ENCODE assay signal across 9 cellular contexts in genomic region chr1:59025898-59026426, GRCh38.
A peak's percentile ranks its signal among the peaks of the same experiment; 100 is the strongest.
DNase-seq lines count a peak whose midpoint lies in the region; ATAC-seq and TF ChIP-seq lines count a peak whose summit lies in the region.
"Had no signal": no experiment of that assay in that cellular context is flagged by ENCODE, and none has a peak within 500 bp of the region (broad histone marks: within the 10 kb centered on the region; RNA-seq: fewer than 3 reads in every experiment).

No MANE protein-coding gene starts in this region.

- no peaks in the 10 kb centered on the region for H3K36me3 ChIP-seq in GM06990 (ENCODE audit: control insufficient read depth, insufficient read depth, low read length)
- H3K36me3 ChIP-seq in hepatocyte (replicated peaks; ENCODE audit: insufficient read depth, low read depth): no peaks in the 10 kb centered on the region
- H3K36me3 ChIP-seq in MM.1S (replicated peaks; ENCODE audit: insufficient read depth, low read length): no peaks in the 10 kb centered on the region

- H2AFZ ChIP-seq in hepatocyte (no peak overlapping the region), MM.1S (ENCODE audit: low read length) (no peak overlapping the region)

- DNase-seq in GM06990 (ENCODE audit: extremely low read depth, insufficient read length) (peak; percentile 75), hepatocyte (ENCODE audit: low spot score) (no peak), Right ventricle myocardium inferior (ENCODE audit: missing footprints) (no peak), MM.1S (no peak), retina (no peak)
- DNase-seq in activated naive CD4-positive, alpha-beta T cell (lab: John Stamatoyannopoulos, UW): no peak

- H3K9me3 ChIP-seq in hepatocyte (ENCODE audit: low read depth) (no peaks in the 10 kb centered on the region), MM.1S (replicated peaks; ENCODE audit: insufficient read depth, low read length) (no peaks in the 10 kb centered on the region)

- H3K79me2 ChIP-seq in hepatocyte (no peaks in the 10 kb centered on the region), MM.1S (ENCODE audit: low read length) (no peaks in the 10 kb centered on the region)

- H3K4me2 ChIP-seq in hepatocyte (no peak overlapping the region), MM.1S (ENCODE audit: low read depth, low read length) (no peak overlapping the region)

- intact Hi-C loops in Right ventricle myocardium inferior (cut with DNase I): no loop called here

- TF ChIP-seq CTCF in GM06990 (IDR thresholded peaks at IDR 0.05; ENCODE audit: insufficient read depth, low read length, poor library complexity, severe bottlenecking) (no peak), hepatocyte (IDR thresholded peaks at IDR 0.05; ENCODE audit: poor library complexity) (no peak), MM.1S (IDR thresholded peaks at IDR 0.05; ENCODE audit: low read length) (no peak)

- H3K27me3 ChIP-seq in GM06990 (replicated peaks; ENCODE audit: control insufficient read depth, insufficient read depth, low read length) (no peaks in the 10 kb centered on the region), hepatocyte (no peaks in the 10 kb centered on the region), MM.1S (replicated peaks; ENCODE audit: insufficient read depth, low read length) (no peaks in the 10 kb centered on the region)

- WGBS in hepatocyte (ENCODE audit: low lambda C conversion rate, missing lambda C conversion rate): 89% methylated on average over 4 of the region's 4 CpGs

- H3K9me2 ChIP-seq in hepatocyte (replicated peaks; ENCODE audit: insufficient read depth) (no peaks in the 10 kb centered on the region), MM.1S (replicated peaks; ENCODE audit: insufficient read depth, low read length) (no peaks in the 10 kb centered on the region)

- H4K20me1 ChIP-seq in hepatocyte (ENCODE audit: insufficient read depth, poor library complexity, severe bottlenecking): no peaks in the 10 kb centered on the region
- H4K20me1 ChIP-seq in MM.1S (ENCODE audit: insufficient read depth, low read length): no peaks in the 10 kb centered on the region

- H3F3A ChIP-seq in MM.1S (ENCODE audit: insufficient read depth, low read length): no peaks in the 10 kb centered on the region

- ATAC-seq in GM19468 (IDR thresholded peaks at IDR 0.05; ENCODE audit: extremely low read depth, unreplicated experiment): peak; percentile 81
- peak; percentile 91 for ATAC-seq in HG03432 (IDR thresholded peaks at IDR 0.05; ENCODE audit: unreplicated experiment)
- no peak for ATAC-seq in Right ventricle myocardium inferior

- H3K27ac ChIP-seq in hepatocyte (peak overlapping the region; percentile 8), MM.1S (ENCODE audit: low read length) (no peak overlapping the region)
- H3K27ac ChIP-seq: VCaP had no signal

- H3K4me1 ChIP-seq in hepatocyte (ENCODE audit: insufficient read depth): peaks cover 23% of the 10 kb centered on the region
- H3K4me1 ChIP-seq in MM.1S (ENCODE audit: low read length): peaks cover 2% of the 10 kb centered on the region; the same call in 1 of the 2 replicates

- H3K4me3 ChIP-seq in GM06990 (replicated peaks; ENCODE audit: low read depth, low read length): peak overlapping the region; percentile 25; the same call in 1 of the 2 replicates
- no peak overlapping the region for H3K4me3 ChIP-seq in hepatocyte
- H3K4me3 ChIP-seq in MM.1S (ENCODE audit: low read length): no peak overlapping the region

- no peak overlapping the region for H3K9ac ChIP-seq in MM.1S (ENCODE audit: low read length)
